In the genomic region with DNA sequence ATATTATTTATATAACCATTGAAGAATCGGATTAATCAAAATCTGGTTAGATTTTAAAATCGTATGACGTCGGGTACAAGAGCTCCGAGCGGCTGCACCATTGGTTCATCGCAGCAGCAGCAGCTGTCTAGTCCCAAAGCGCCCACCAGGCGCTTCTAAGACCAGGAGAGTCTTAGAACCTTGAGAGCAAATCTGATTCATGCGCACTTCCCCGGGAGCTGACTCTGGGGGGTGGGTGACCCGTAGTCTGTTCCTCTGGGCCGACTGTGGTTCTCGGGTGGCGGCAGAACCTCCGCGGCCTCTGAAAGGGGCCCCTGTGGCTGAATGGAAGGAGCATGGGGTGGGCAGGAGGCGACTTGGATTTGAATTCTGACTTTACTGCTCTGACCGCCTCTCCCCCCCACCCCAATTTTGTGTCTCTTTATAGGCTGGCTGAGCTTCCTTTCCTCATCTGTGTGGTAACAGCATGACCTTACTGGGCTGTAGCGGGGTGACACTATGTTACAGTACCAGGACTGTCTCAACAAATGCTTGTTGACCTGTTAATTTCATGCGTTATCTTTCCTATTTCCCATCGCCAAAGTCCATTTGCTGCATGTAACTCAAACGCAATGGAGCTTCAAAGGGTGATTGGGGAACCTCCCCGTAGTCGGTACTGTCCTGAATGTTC, we compare ENCODE assay signal across 9 cellular contexts.
DNase-seq lines count a peak whose midpoint lies in the region; ATAC-seq, FAIRE-seq and TF ChIP-seq lines count a peak whose summit lies in the region.
"Had no signal": no experiment of that assay in that cellular context is flagged by ENCODE, and none has a peak within 500 bp of the region (broad histone marks: within the 10 kb centered on the region; RNA-seq: fewer than 3 reads in every experiment).

No MANE protein-coding gene starts in this region.

- H4K20me1 ChIP-seq in SU-DHL-6 (ENCODE audit: low read depth, low read length), result no peaks in the 10 kb centered on the region

- peak overlapping the region; percentile 73 for H2AFZ ChIP-seq in SU-DHL-6 (ENCODE audit: low read depth, low read length, severe bottlenecking)

- H3K36me3 ChIP-seq in SU-DHL-6 (ENCODE audit: low read length) (no peaks in the 10 kb centered on the region), small intestine (ENCODE audit: control insufficient read depth in 2 of 2, insufficient read depth in 2 of 2, low read length in 2 of 2) (no peaks in the 10 kb centered on the region)

- H3K9me2 ChIP-seq in SU-DHL-6 (replicated peaks; ENCODE audit: insufficient read depth, low read length), result no peaks in the 10 kb centered on the region

- no peak for FAIRE-seq in small intestine (lab: Jason Lieb, UNC)

- DNase-seq in GM20000 (ENCODE audit: low spot score) (peak; percentile 31), fibroblast of villous mesenchyme (ENCODE audit: low read depth) (no peak), small intestine (peak; percentile 56), NCI-H1092 treated with DMSO at 0.1 percent for 48 hours (lab: John Stamatoyannopoulos, UW) (no peak)

- ATAC-seq in GM21619 (IDR thresholded peaks at IDR 0.05; ENCODE audit: unreplicated experiment), result no peak
- ATAC-seq in GM19328 (IDR thresholded peaks at IDR 0.05; ENCODE audit: unreplicated experiment), result no peak
- ATAC-seq in HG03457 (IDR thresholded peaks at IDR 0.05; ENCODE audit: unreplicated experiment), result no peak

- H3F3A ChIP-seq in SU-DHL-6 (ENCODE audit: insufficient read depth), result peaks cover 39% of the 10 kb centered on the region

- H3K79me2 ChIP-seq in SU-DHL-6 (ENCODE audit: insufficient read depth, low read length), result peaks cover 21% of the 10 kb centered on the region

- H3K4me1 ChIP-seq in small intestine (ENCODE audit: control insufficient read depth in 2 of 2, insufficient read depth in 1 of 2, low read depth in 1 of 2, low read length in 1 of 2), result no peaks in the 10 kb centered on the region

- peak overlapping the region; percentile 93 for H3K9ac ChIP-seq in SU-DHL-6 (ENCODE audit: low read length)
- H3K9ac ChIP-seq: KMS-11 had no signal

- TF ChIP-seq CTCF in GM20000 (IDR thresholded peaks at IDR 0.05; ENCODE audit: extremely low read depth, missing control alignments) (no peak), SU-DHL-6 (IDR thresholded peaks at IDR 0.05; ENCODE audit: insufficient read depth, low read length, poor library complexity, severe bottlenecking) (no peak), fibroblast of villous mesenchyme (IDR thresholded peaks at IDR 0.05; ENCODE audit: insufficient read depth, low read depth, low read length) (no peak)

- H3K27me3 ChIP-seq in SU-DHL-6 (ENCODE audit: low read length) (no peaks in the 10 kb centered on the region), small intestine (ENCODE audit: control insufficient read depth in 2 of 2, insufficient read depth in 2 of 2, low read length in 2 of 2) (peaks cover 0 to 4% of the 10 kb centered on the region in 2 donors)

- H3K27ac ChIP-seq in SU-DHL-6 (ENCODE audit: low read depth, low read length) (peak overlapping the region; percentile 93), small intestine (ENCODE audit: low read depth in 1 of 2, low read length in 1 of 2) (no peak overlapping the region)
- H3K27ac ChIP-seq: KMS-11 had no signal

- 43 to 68% (median 62%) methylated on average over 25 of the region's 25 CpGs for WGBS in small intestine, 3 donors

- H3K9me3 ChIP-seq in SU-DHL-6 (ENCODE audit: insufficient read depth, low read length) (no peaks in the 10 kb centered on the region), small intestine (ENCODE audit: control insufficient read depth, low read depth) (no peaks in the 10 kb centered on the region)

- H3K4me3 ChIP-seq in SU-DHL-6 (ENCODE audit: insufficient read depth, low read length, poor library complexity, severe bottlenecking) (peak overlapping the region; percentile 68), fibroblast of villous mesenchyme (ENCODE audit: low read depth, low read length) (peak overlapping the region; percentile 58), small intestine (ENCODE audit: low read depth in 1 of 2, low read length in 2 of 2) (no peak overlapping the region)

- H3K4me2 ChIP-seq in SU-DHL-6 (ENCODE audit: low read depth, low read length, poor library complexity, severe bottlenecking), result peak overlapping the region; percentile 87

Comparison
In these comparisons a context has a peak if more than half of its experiments do, and no peak if none do; other contexts are left out.
1. DNase-seq: peak in GM20000 (single experiment) and small intestine (single experiment); none in fibroblast of villous mesenchyme (single experiment) and NCI-H1092 treated with DMSO at 0.1 percent for 48 hours (single experiment).
2. H3K4me3 ChIP-seq: peak in SU-DHL-6 (single experiment) and fibroblast of villous mesenchyme (single experiment); none in small intestine (0 of 2).